1 cellular context compared by ENCODE assay signal in the genomic region with DNA sequence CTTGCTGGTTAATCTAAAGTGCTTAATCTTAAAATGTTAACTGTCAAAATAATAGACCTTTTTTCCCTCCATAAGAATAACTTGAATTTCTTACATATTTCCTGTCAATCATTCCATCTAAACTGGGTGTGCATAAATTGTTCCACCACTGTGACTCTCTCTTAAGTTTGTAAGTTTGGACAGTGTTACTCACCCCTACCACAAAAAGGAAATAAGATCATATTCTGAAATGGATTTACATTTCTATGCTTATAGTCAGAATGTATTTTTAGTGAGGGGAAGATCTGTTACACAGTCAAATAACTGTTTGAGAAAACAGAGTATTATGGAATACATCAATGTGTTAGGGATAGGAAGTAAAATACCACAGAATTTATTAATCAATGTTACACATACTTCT.
A peak's percentile ranks its signal among the peaks of the same experiment; 100 is the strongest.
TF ChIP-seq lines count a peak whose summit lies in the region.

No MANE protein-coding gene starts in this region.

TF ChIP-seq in endothelial cell of umbilical vein, 7 proteins besides CTCF, POLR2A, EP300 and RAD21:
- TF ChIP-seq, protein P1, sequence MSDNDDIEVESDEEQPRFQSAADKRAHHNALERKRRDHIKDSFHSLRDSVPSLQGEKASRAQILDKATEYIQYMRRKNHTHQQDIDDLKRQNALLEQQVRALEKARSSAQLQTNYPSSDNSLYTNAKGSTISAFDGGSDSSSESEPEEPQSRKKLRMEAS (IDR thresholded peaks at IDR 0.05; ENCODE audit: insufficient read depth, insufficient read length): no peak
- TF ChIP-seq EZH2 (IDR thresholded peaks at IDR 0.05; ENCODE audit: borderline replicate concordance, low read depth, low read length, severe bottlenecking) (no peak), GATA2 (IDR thresholded peaks at IDR 0.05; ENCODE audit: insufficient read depth, insufficient read length, low read depth, low read length) (peak; percentile 8), MYC (IDR thresholded peaks at IDR 0.05; ENCODE audit: low read depth, low read length) (no peak), POLR2AphosphoS5 (IDR thresholded peaks at IDR 0.05; ENCODE audit: insufficient read depth, low read depth, low read length) (no peak), FOS (IDR thresholded peaks at IDR 0.05; ENCODE audit: borderline replicate concordance, insufficient read depth, low read length) (peak; percentile 66), JUN (IDR thresholded peaks at IDR 0.05; ENCODE audit: borderline replicate concordance, insufficient read depth, insufficient read length, low read depth) (peak; percentile 68)
